19 cellular contexts compared by ENCODE assay signal in the genomic region with DNA sequence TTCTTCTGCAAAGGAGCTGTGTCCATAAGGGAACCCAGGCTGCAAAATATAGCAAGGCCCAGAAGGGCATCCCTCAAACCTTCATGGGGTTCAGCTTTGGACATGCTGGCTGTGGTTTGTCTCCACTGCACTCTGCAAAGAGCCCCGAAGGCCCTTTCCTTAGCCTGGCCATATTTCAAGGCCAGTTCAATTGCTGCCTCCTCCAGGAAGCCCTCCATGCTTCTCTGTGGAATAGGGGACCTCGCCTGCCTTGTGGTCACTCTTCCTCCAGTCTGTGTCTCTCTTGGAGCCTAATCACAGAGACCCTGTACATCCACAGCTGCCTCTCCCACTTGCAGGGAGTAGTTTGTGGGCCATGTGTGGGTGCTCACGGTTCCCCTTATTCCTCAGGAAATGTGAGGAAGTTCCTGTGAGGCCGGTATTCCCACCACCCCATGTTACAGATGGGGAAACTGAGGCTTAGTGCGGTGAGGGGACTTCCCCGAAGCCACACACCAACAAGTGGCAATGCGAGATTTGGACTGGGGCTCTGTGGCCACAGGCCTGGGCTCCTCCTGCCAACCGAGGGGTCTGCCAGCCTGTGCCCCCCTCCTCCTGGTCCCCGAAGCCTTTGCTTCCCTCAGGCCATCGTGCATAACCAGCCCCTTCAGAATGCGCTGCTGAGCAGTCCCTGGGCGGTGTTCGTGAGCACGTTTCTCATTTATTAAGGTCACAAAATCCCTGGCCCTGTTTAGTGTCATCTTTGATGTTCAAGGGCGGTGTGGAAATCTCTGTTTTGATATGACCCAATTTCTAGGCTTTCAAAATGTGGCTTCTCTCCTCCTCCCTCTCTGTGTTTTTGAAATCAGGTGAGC.
DNase-seq lines count a peak whose midpoint lies in the region; ATAC-seq and TF ChIP-seq lines count a peak whose summit lies in the region.
"Had no signal": no experiment of that assay in that cellular context is flagged by ENCODE, and none has a peak within 500 bp of the region (broad histone marks: within the 10 kb centered on the region; RNA-seq: fewer than 3 reads in every experiment).

No MANE protein-coding gene starts in this region.

- H3K4me3 ChIP-seq in GM23248 (no peak overlapping the region), fibroblast of the aortic adventitia (ENCODE audit: low read depth, low read length) (no peak overlapping the region), osteoblast (ENCODE audit: insufficient read depth, low read length) (no peak overlapping the region), endodermal cell (ENCODE audit: low read length) (no peak overlapping the region), HAP-1 (no peak overlapping the region)

- in situ Hi-C loops in GM23248 (cut with MboI): loop anchor here (10.0 kb wide), 2 partner anchors 95 to 535 kb away; no protein-coding TSS in a partner anchor
- in situ Hi-C loops in HAP-1 (cut with MboI; ENCODE audit: low sequenced_read_pairs): loop anchor here (10.0 kb wide), 1 partner anchor 535 kb away; no protein-coding TSS in a partner anchor

- peaks cover 11% of the 10 kb centered on the region for H3K4me1 Mint-ChIP-seq in activated T-helper 17 cell treated with anti-CD3 and anti-CD28 coated beads, Interleukin-2, amount 50 U/mL, for 72 hours
- H3K4me1 Mint-ChIP-seq in endodermal cell: no peaks in the 10 kb centered on the region

- H3K27ac ChIP-seq in GM23248 (peak overlapping the region; percentile 52), osteoblast (ENCODE audit: low read depth, low read length) (peak overlapping the region; percentile 69), endodermal cell (ENCODE audit: low read depth, low read length) (no peak overlapping the region)
- H3K27ac ChIP-seq: C4-2B, HL-60 had no signal

- TF ChIP-seq CTCF in fibroblast of the aortic adventitia (IDR thresholded peaks at IDR 0.05; ENCODE audit: insufficient read depth, low read length) (no peak), osteoblast (IDR thresholded peaks at IDR 0.05; ENCODE audit: extremely low read depth, low read depth, low read length) (no peak), endodermal cell (conservative IDR thresholded peaks at IDR 0.05) (no peak)

- H3K4me2 ChIP-seq in GM23248 (ENCODE audit: unreplicated experiment): peak overlapping the region; percentile 50
- peak overlapping the region; percentile 69 for H3K4me2 ChIP-seq in osteoblast (ENCODE audit: insufficient read depth, low read length)

- H3K4me1 ChIP-seq in GM23248 (ENCODE audit: insufficient read depth): peaks cover 36% of the 10 kb centered on the region
- peaks cover 13% of the 10 kb centered on the region for H3K4me1 ChIP-seq in osteoblast (ENCODE audit: insufficient read depth, low read length)
- H3K4me1 ChIP-seq in endodermal cell (ENCODE audit: control insufficient read depth, insufficient read depth, low read length): no peaks in the 10 kb centered on the region
- H3K4me1 ChIP-seq in HAP-1: no peaks in the 10 kb centered on the region

- H3K27me3 Mint-ChIP-seq in activated T-helper 17 cell treated with anti-CD3 and anti-CD28 coated beads, Interleukin-2, amount 50 U/mL, for 72 hours: no peaks in the 10 kb centered on the region
- no peaks in the 10 kb centered on the region for H3K27me3 Mint-ChIP-seq in endodermal cell (ENCODE audit: insufficient read depth)

- no peaks in the 10 kb centered on the region for H3K9me2 ChIP-seq in GM23248 (ENCODE audit: insufficient read depth)

- H3K9me3 ChIP-seq in GM23248 (ENCODE audit: low read depth) (no peaks in the 10 kb centered on the region), osteoblast (ENCODE audit: low read depth, low read length) (no peaks in the 10 kb centered on the region), endodermal cell (ENCODE audit: control insufficient read depth, low read length) (no peaks in the 10 kb centered on the region), HAP-1 (no peaks in the 10 kb centered on the region)

- H3K79me2 ChIP-seq in GM23248 (ENCODE audit: insufficient read depth) (peaks cover 19% of the 10 kb centered on the region; the same call in 1 of the 2 replicates), osteoblast (ENCODE audit: insufficient read depth, low read length) (no peaks in the 10 kb centered on the region)

- no peak overlapping the region for H2AFZ ChIP-seq in GM23248
- no peak overlapping the region for H2AFZ ChIP-seq in osteoblast (ENCODE audit: low read length)

- ATAC-seq in activated T-helper 17 cell treated with anti-CD3 and anti-CD28 coated beads, Interleukin-2, amount 50 U/mL, for 72 hours (replicated peaks): peak; percentile 44
- ATAC-seq in GM19467 (IDR thresholded peaks at IDR 0.05; ENCODE audit: unreplicated experiment): no peak
- no peak for ATAC-seq in GM21390 (IDR thresholded peaks at IDR 0.05; ENCODE audit: unreplicated experiment)
- ATAC-seq: PC-3 had no signal

- no peaks in the 10 kb centered on the region for H3K27me3 ChIP-seq in GM23248 (replicated peaks; ENCODE audit: insufficient read depth)
- H3K27me3 ChIP-seq in osteoblast (ENCODE audit: insufficient read depth, low read length): no peaks in the 10 kb centered on the region
- no peaks in the 10 kb centered on the region for H3K27me3 ChIP-seq in endodermal cell (ENCODE audit: control insufficient read depth, insufficient read depth, low read length, poor library complexity, severe bottlenecking)
- H3K27me3 ChIP-seq in HAP-1 (ENCODE audit: low read depth): no peaks in the 10 kb centered on the region

- DNase-seq in GM23248 (no peak), fibroblast of the aortic adventitia (ENCODE audit: low read depth) (peak; percentile 7), osteoblast (ENCODE audit: insufficient read length, low spot score, missing footprints) (peak; percentile 58), endodermal cell (no peak), HAP-1 (ENCODE audit: low spot score in 2 of 2) (no peak)
- DNase-seq: DMS 273 treated with DMSO at 0.1 percent for 48 hours, GDM1, HCEC 1CT, KG1, NCI-H1436 treated with DMSO at 0.1 percent for 48 hours, NCI-H2081, NCI-H510A treated with DMSO at 0.1 percent for 48 hours, NCI-H82, PC-3 had no signal

- no peak overlapping the region for H3K4me3 Mint-ChIP-seq in activated T-helper 17 cell treated with anti-CD3 and anti-CD28 coated beads, Interleukin-2, amount 50 U/mL, for 72 hours
- no peak overlapping the region for H3K4me3 Mint-ChIP-seq in endodermal cell

- H3F3A ChIP-seq in GM23248 (ENCODE audit: insufficient read depth): peaks cover 12% of the 10 kb centered on the region; the same call in 1 of the 2 replicates

- 0 out of 2 replicates have a peak, but pooled peaks cover 4% of the 10 kb centered on the region for H3K36me3 ChIP-seq in GM23248 (ENCODE audit: low read depth)
- no peaks in the 10 kb centered on the region for H3K36me3 ChIP-seq in osteoblast (ENCODE audit: insufficient read depth, low read length)
- no peaks in the 10 kb centered on the region for H3K36me3 ChIP-seq in endodermal cell (ENCODE audit: control insufficient read depth, insufficient read depth, low read length)
- peaks cover 13% of the 10 kb centered on the region; the same call in 1 of the 2 replicates for H3K36me3 ChIP-seq in HAP-1 (replicated peaks)

- 71 to 74% methylated on average over 15 of the region's 15 CpGs for WGBS in GM23248 (ENCODE audit: low coverage in 1 of 2, low lambda C conversion rate in 2 of 2, missing lambda C conversion rate in 2 of 2), 2 experiments
- 91 to 95% methylated on average over 12 to 15 of the region's 15 CpGs for WGBS in endodermal cell (ENCODE audit: insufficient coverage in 1 of 2, insufficient read length in 1 of 2), 2 experiments

- H3K27ac Mint-ChIP-seq in activated T-helper 17 cell treated with anti-CD3 and anti-CD28 coated beads, Interleukin-2, amount 50 U/mL, for 72 hours: no peak overlapping the region
- H3K27ac Mint-ChIP-seq in endodermal cell: no peak overlapping the region

- H4K20me1 ChIP-seq in GM23248 (ENCODE audit: insufficient read depth) (no peaks in the 10 kb centered on the region), osteoblast (ENCODE audit: insufficient read depth, low read length) (no peaks in the 10 kb centered on the region)

- H3K36me3 Mint-ChIP-seq in activated T-helper 17 cell treated with anti-CD3 and anti-CD28 coated beads, Interleukin-2, amount 50 U/mL, for 72 hours (ENCODE audit: low read depth): peaks cover 4% of the 10 kb centered on the region
- H3K36me3 Mint-ChIP-seq in endodermal cell (ENCODE audit: low read depth): peaks cover 4% of the 10 kb centered on the region

- H3K9ac ChIP-seq in GM23248: no peak overlapping the region
- H3K9ac ChIP-seq in endodermal cell (ENCODE audit: extremely low read depth, low read length, poor library complexity, severe bottlenecking): no peak overlapping the region

- no peaks in the 10 kb centered on the region for H3K9me3 Mint-ChIP-seq in activated T-helper 17 cell treated with anti-CD3 and anti-CD28 coated beads, Interleukin-2, amount 50 U/mL, for 72 hours
- H3K9me3 Mint-ChIP-seq in endodermal cell: no peaks in the 10 kb centered on the region

Comparison
In these comparisons a context has a peak if more than half of its experiments do, and no peak if none do; other contexts are left out.
1. DNase-seq: peak in fibroblast of the aortic adventitia (single experiment) and osteoblast (single experiment); none in GM23248 (single experiment), endodermal cell (single experiment) and HAP-1 (0 of 2).